Comparison of ENCODE assay signal across 18 cellular contexts in the genomic region with DNA sequence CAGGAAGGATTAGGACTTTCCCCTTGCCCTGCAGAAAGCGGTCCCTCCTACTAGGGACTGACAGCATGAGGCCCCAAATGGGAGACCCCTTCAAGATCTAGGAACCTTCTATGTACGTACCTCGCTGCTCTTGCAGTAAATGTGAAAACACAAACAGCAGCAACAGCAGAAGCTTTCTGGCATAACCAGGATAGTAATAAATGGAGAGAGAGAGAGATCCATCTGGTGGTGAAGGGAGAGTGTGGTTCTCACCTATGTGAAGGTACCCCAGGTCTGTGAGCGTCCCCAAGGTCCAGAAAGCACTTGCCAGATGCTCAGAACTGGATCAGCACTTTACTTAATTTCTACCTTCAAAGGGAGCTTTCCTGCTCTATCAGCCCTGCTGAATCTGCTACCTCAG.
"Had no signal": no experiment of that assay in that cellular context is flagged by ENCODE, and none has a peak within 500 bp of the region (broad histone marks: within the 10 kb centered on the region; RNA-seq: fewer than 3 reads in every experiment).

No MANE protein-coding gene starts in this region.

- ATAC-seq: activated CD8-positive, alpha-beta T cell treated with anti-CD3 and anti-CD28 coated beads, Interleukin-2, amount 10 ng/mL, durations not matched to agents 7 days and 5 days; gastrocnemius medialis; heart right ventricle had no signal

- H3K9ac ChIP-seq: parathyroid adenoma had no signal

- H3K27me3 ChIP-seq: gastrocnemius medialis, heart right ventricle, tibial artery, vagina had no signal

- H3K4me3 ChIP-seq: coronary artery, gastrocnemius medialis, heart right ventricle, left ventricle myocardium inferior, tibial artery, vagina had no signal

- DNase-seq: activated CD4-positive, alpha-beta T cell treated with anti-CD3 and anti-CD28 coated beads for 4 hours; activated CD8-positive, alpha-beta memory T cell treated with anti-CD3 and anti-CD28 coated beads, Interleukin-2, amount 50 U/mL, for 48 hours; activated CD8-positive, alpha-beta T cell treated with anti-CD3 and anti-CD28 coated beads, Interleukin-2, amount 10 ng/mL, durations not matched to agents 7 days and 5 days; activated naive CD4-positive, alpha-beta T cell; effector CD4-positive, alpha-beta T cell; gastrocnemius medialis; heart right ventricle; left ventricle myocardium inferior; mesendoderm; retina; stimulated activated CD4-positive, alpha-beta T cell treated with anti-CD3 and anti-CD28 coated beads, Interleukin-4, amount 100 ng/mL, for 4 hours; T1000; tibial artery had no signal

- H3K9me3 ChIP-seq: gastrocnemius medialis, vagina had no signal

- H3K36me3 ChIP-seq: gastrocnemius medialis, tibial artery, vagina, WERI-Rb-1 had no signal

- H3K27ac Mint-ChIP-seq: activated CD8-positive, alpha-beta T cell treated with anti-CD3 and anti-CD28 coated beads, Interleukin-2, amount 10 ng/mL, durations not matched to agents 7 days and 5 days had no signal

- H2AFZ ChIP-seq: parathyroid adenoma had no signal

- H3K4me3 Mint-ChIP-seq: activated CD8-positive, alpha-beta T cell treated with anti-CD3 and anti-CD28 coated beads, Interleukin-2, amount 10 ng/mL, durations not matched to agents 7 days and 5 days; neural crest cell had no signal

- H3K4me1 ChIP-seq: gastrocnemius medialis, heart right ventricle, left ventricle myocardium inferior, parathyroid adenoma, tibial artery, vagina had no signal

- H3K27ac ChIP-seq: coronary artery, gastrocnemius medialis, heart right ventricle, left ventricle myocardium inferior, parathyroid adenoma, tibial artery, vagina, WERI-Rb-1 had no signal
